In the genomic region with DNA sequence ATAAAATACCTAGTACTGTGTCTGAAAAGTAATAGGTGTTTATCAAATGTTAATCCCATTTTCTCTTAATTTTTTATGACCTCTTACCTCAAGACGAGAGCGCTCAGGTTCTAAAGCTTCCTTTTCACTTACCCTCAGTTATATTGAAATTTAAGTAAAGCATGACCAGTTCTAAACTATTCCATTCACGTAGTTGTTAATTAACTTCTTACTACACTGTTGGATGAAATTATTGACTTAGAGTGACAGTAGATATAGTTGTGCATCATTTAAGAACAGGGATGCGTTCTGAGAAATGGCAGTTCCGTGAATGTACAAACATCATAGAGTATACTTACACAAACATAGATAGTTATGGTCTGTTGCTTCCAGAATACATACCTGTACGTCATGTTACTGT, we compare ENCODE assay signal across 19 cellular contexts. TPM values are rescaled to one million over a fixed set of nuclear protein-coding genes. Genes with fewer than 3 reads are reported as not detected.
DNase-seq lines count a peak whose midpoint lies in the region; ATAC-seq, FAIRE-seq and TF ChIP-seq lines count a peak whose summit lies in the region.
"Had no signal": no experiment of that assay in that cellular context is flagged by ENCODE, and none has a peak within 500 bp of the region (broad histone marks: within the 10 kb centered on the region; RNA-seq: fewer than 3 reads in every experiment).

No MANE protein-coding gene starts in this region.

- DNase-seq in activated T-cell treated with anti-CD3 and anti-CD28 coated beads, Interleukin-2, amount 50 U/mL, for 72 hours: no peak
- DNase-seq in activated T-cell treated with anti-CD3 and anti-CD28 coated beads, Interleukin-2, amount 50 U/mL, for 4 hours: no peak
- DNase-seq in RCC 7860 (ENCODE audit: low spot score) (no peak), osteoblast (ENCODE audit: insufficient read length, low spot score, missing footprints) (peak; percentile 29), cortex of kidney (lab: John Stamatoyannopoulos, UW) (no peak), omental fat pad (ENCODE audit: low spot score) (no peak), GM19239 (ENCODE audit: insufficient read length, low spot score) (no peak)
- DNase-seq: AML-193; Caco-2; CD8-positive, alpha-beta memory T cell; DND-41; GF-D8; GOT3; Karpas-422 had no signal

- peaks cover 5% of the 10 kb centered on the region for H3K4me1 ChIP-seq in osteoblast (ENCODE audit: insufficient read depth, low read length)
- H3K4me1 ChIP-seq: BLaER1, Caco-2 had no signal

- no peak for TF ChIP-seq CTCF in osteoblast (IDR thresholded peaks at IDR 0.05; ENCODE audit: extremely low read depth, low read depth, low read length)
- no peak for TF ChIP-seq CTCF in omental fat pad (IDR thresholded peaks at IDR 0.05)

- H3K4me2 ChIP-seq in osteoblast (ENCODE audit: insufficient read depth, low read length): no peak overlapping the region
- H3K4me2 ChIP-seq: BLaER1 had no signal

- no peak for ATAC-seq in activated T-cell treated with anti-CD3 and anti-CD28 coated beads, Interleukin-2, amount 50 U/mL, for 72 hours (replicated peaks in 1 of 2)
- ATAC-seq in activated T-cell treated with anti-CD3 and anti-CD28 coated beads, Interleukin-2, amount 50 U/mL, for 4 hours: no peak
- no peak for ATAC-seq in omental fat pad (ENCODE audit: low FRiP score)
- ATAC-seq: HCT116 had no signal

- H3K79me2 ChIP-seq in osteoblast (ENCODE audit: insufficient read depth, low read length): peaks cover 12% of the 10 kb centered on the region

- no peaks in the 10 kb centered on the region for H3K9me3 Mint-ChIP-seq in activated T-cell treated with anti-CD3 and anti-CD28 coated beads, Interleukin-2, amount 50 U/mL, for 72 hours
- no peaks in the 10 kb centered on the region for H3K9me3 Mint-ChIP-seq in activated T-cell treated with anti-CD3 and anti-CD28 coated beads, Interleukin-2, amount 50 U/mL, for 4 hours
- H3K9me3 Mint-ChIP-seq: CD8-positive, alpha-beta memory T cell had no signal

- peaks cover 21% of the 10 kb centered on the region for H3K36me3 ChIP-seq in osteoblast (ENCODE audit: insufficient read depth, low read length)

- no peak overlapping the region for H3K4me3 ChIP-seq in osteoblast (ENCODE audit: insufficient read depth, low read length)
- H3K4me3 ChIP-seq: BLaER1 had no signal

- H3K4me1 Mint-ChIP-seq in activated T-cell treated with anti-CD3 and anti-CD28 coated beads, Interleukin-2, amount 50 U/mL, for 72 hours (ENCODE audit: low read depth): no peaks in the 10 kb centered on the region
- H3K4me1 Mint-ChIP-seq in activated T-cell treated with anti-CD3 and anti-CD28 coated beads, Interleukin-2, amount 50 U/mL, for 4 hours (ENCODE audit: low read depth): no peaks in the 10 kb centered on the region
- H3K4me1 Mint-ChIP-seq: CD8-positive, alpha-beta memory T cell had no signal

- H3K27ac Mint-ChIP-seq in activated T-cell treated with anti-CD3 and anti-CD28 coated beads, Interleukin-2, amount 50 U/mL, for 72 hours: peak overlapping the region; percentile 29
- H3K27ac Mint-ChIP-seq: CD8-positive, alpha-beta memory T cell had no signal

- H4K20me1 ChIP-seq in osteoblast (ENCODE audit: insufficient read depth, low read length): no peaks in the 10 kb centered on the region
- H4K20me1 ChIP-seq: BLaER1 had no signal

- H3K9me3 ChIP-seq in osteoblast (ENCODE audit: low read depth, low read length): no peaks in the 10 kb centered on the region
- H3K9me3 ChIP-seq: BLaER1, Caco-2 had no signal

- no peaks in the 10 kb centered on the region for H3K27me3 ChIP-seq in osteoblast (ENCODE audit: insufficient read depth, low read length)
- H3K27me3 ChIP-seq: BLaER1 had no signal

- no peaks in the 10 kb centered on the region for H3K27me3 Mint-ChIP-seq in activated T-cell treated with anti-CD3 and anti-CD28 coated beads, Interleukin-2, amount 50 U/mL, for 72 hours (ENCODE audit: low read depth)
- H3K27me3 Mint-ChIP-seq in activated T-cell treated with anti-CD3 and anti-CD28 coated beads, Interleukin-2, amount 50 U/mL, for 4 hours (ENCODE audit: low read depth): no peaks in the 10 kb centered on the region
- H3K27me3 Mint-ChIP-seq: CD8-positive, alpha-beta memory T cell had no signal

- H3K36me3 Mint-ChIP-seq in activated T-cell treated with anti-CD3 and anti-CD28 coated beads, Interleukin-2, amount 50 U/mL, for 72 hours (ENCODE audit: insufficient read depth in 2 of 2): peaks cover 1 to 15% of the 10 kb centered on the region in 2 donors
- H3K36me3 Mint-ChIP-seq in activated T-cell treated with anti-CD3 and anti-CD28 coated beads, Interleukin-2, amount 50 U/mL, for 4 hours (ENCODE audit: insufficient read depth): peaks cover 36% of the 10 kb centered on the region

- H2AFZ ChIP-seq in osteoblast (ENCODE audit: low read length): no peak overlapping the region

- no peak overlapping the region for H3K27ac ChIP-seq in osteoblast (ENCODE audit: low read depth, low read length)
- H3K27ac ChIP-seq: 22Rv1, BLaER1, HL-60 had no signal

- H3K4me3 Mint-ChIP-seq in activated T-cell treated with anti-CD3 and anti-CD28 coated beads, Interleukin-2, amount 50 U/mL, for 72 hours: no peak overlapping the region
- no peak overlapping the region for H3K4me3 Mint-ChIP-seq in activated T-cell treated with anti-CD3 and anti-CD28 coated beads, Interleukin-2, amount 50 U/mL, for 4 hours
- H3K4me3 Mint-ChIP-seq: CD8-positive, alpha-beta memory T cell had no signal

- FAIRE-seq in RCC 7860 (lab: Jason Lieb, UNC) (peak; percentile 8), GM19239 (lab: Jason Lieb, UNC) (no peak)

RNA-seq across cellular contexts. Expression of a gene that starts 20.1 kb away (rescaled TPM):
- not detected for total RNA-seq in activated T-cell treated with anti-CD3 and anti-CD28 coated beads, Interleukin-2, amount 50 U/mL, for 72 hours
- total RNA-seq in activated T-cell treated with anti-CD3 and anti-CD28 coated beads, Interleukin-2, amount 50 U/mL, for 4 hours: under 1 TPM in 2 of 3 donors, not detected in 1; 0.08 to 0.23 TPM
- total RNA-seq in osteoblast (2.9 and 5.3 TPM in 2 replicates), omental fat pad (1 to 10 TPM in 2 of 4 donors, under 1 TPM in 2; 0.37 to 1.5 (median 0.87) TPM)
- total RNA-seq: A673; Caco-2; CD8-positive, alpha-beta memory T cell had no signal

RNA-seq across cellular contexts. Expression of a gene that starts 53.5 kb away (rescaled TPM):
- total RNA-seq in activated T-cell treated with anti-CD3 and anti-CD28 coated beads, Interleukin-2, amount 50 U/mL, for 72 hours: 1 to 10 TPM; 1.4 to 2.1 TPM
- total RNA-seq in activated T-cell treated with anti-CD3 and anti-CD28 coated beads, Interleukin-2, amount 50 U/mL, for 4 hours: 1 to 10 TPM; 3.3 to 6.4 (median 5.9) TPM
- total RNA-seq in osteoblast (221 and 240 TPM in 2 replicates), omental fat pad (10 to 100 TPM in 1 of 4 donors, 1 to 10 TPM in 3; 2.8 to 15.9 (median 6.6) TPM)

Comparison
In these comparisons a context has a peak if more than half of its experiments do, and no peak if none do; other contexts are left out.
1. RNA of a gene that starts 53.5 kb away (total RNA-seq): 221 to 240 TPM in osteoblast; 2.8 to 15.9 TPM in omental fat pad, 3.3 to 6.4 TPM in activated T-cell treated with anti-CD3 and anti-CD28 coated beads, Interleukin-2, amount 50 U/mL, for 4 hours and 1.4 to 2.1 TPM in activated T-cell treated with anti-CD3 and anti-CD28 coated beads, Interleukin-2, amount 50 U/mL, for 72 hours; every median in the first group is over 10 times any median in the second.